ENCODE assay signal across 8 cellular contexts in genomic region chr1:167720965-167721616, GRCh38. TPM values are rescaled to one million over a fixed set of nuclear protein-coding genes. Genes with fewer than 3 reads are reported as not detected.
DNase-seq lines count a peak whose midpoint lies in the region; ATAC-seq and TF ChIP-seq lines count a peak whose summit lies in the region.

No MANE protein-coding gene starts in this region.

- H3K36me3 Mint-ChIP-seq in activated CD4-positive, alpha-beta T cell treated with anti-CD3 and anti-CD28 coated beads for 36 hours (ENCODE audit: low read depth), result peaks cover 9% of the 10 kb centered on the region
- H3K36me3 Mint-ChIP-seq in activated T-helper 17 cell treated with anti-CD3 and anti-CD28 coated beads, Interleukin-2, amount 50 U/mL, for 72 hours (ENCODE audit: low read depth), result no peaks in the 10 kb centered on the region

- CTCF ChIA-PET in activated CD4-positive, alpha-beta T cell treated with anti-CD3 and anti-CD28 coated beads for 36 hours (lab: Charles Lee), result interaction anchor here (0.6 to 1.0 kb wide), 2 partner anchors 14 to 84 kb away, joined by 3 read pairs; no protein-coding TSS in a partner anchor

- H4K20me1 ChIP-seq in MM.1S (ENCODE audit: insufficient read depth, low read length), result no peaks in the 10 kb centered on the region

- peaks cover 31% of the 10 kb centered on the region for H3K79me2 ChIP-seq in MM.1S (ENCODE audit: low read length)

- peak overlapping the region; percentile 86 for H2AFZ ChIP-seq in MM.1S (ENCODE audit: low read length)
- H2AFZ ChIP-seq in neuronal stem cell (ENCODE audit: low read length), result peak overlapping the region; percentile 97

- WGBS in neuronal stem cell (ENCODE audit: extremely low coverage in 2 of 2, insufficient read length in 2 of 2, insufficient replicate concordance in 1 of 2), 2 donors, result no CpG with 5 or more reads among the region's 13 CpGs

- H3K9me2 ChIP-seq in MM.1S (replicated peaks; ENCODE audit: insufficient read depth, low read length), result no peaks in the 10 kb centered on the region

- H3K27ac Mint-ChIP-seq in activated CD4-positive, alpha-beta T cell treated with anti-CD3 and anti-CD28 coated beads for 36 hours, result peak overlapping the region; percentile 56
- H3K27ac Mint-ChIP-seq in activated T-helper 17 cell treated with anti-CD3 and anti-CD28 coated beads, Interleukin-2, amount 50 U/mL, for 72 hours, result peak overlapping the region; percentile 77

- peak; percentile 68 for TF ChIP-seq CTCF in MM.1S (IDR thresholded peaks at IDR 0.05; ENCODE audit: low read length)

- H2BK5ac ChIP-seq in neuronal stem cell (ENCODE audit: low read length), result peak overlapping the region; percentile 72

- H3F3A ChIP-seq in MM.1S (ENCODE audit: insufficient read depth, low read length), result peaks cover 20% of the 10 kb centered on the region

- no peak overlapping the region for H3K14ac ChIP-seq in neuronal stem cell (ENCODE audit: low read length)

- H3K9ac ChIP-seq in MM.1S (ENCODE audit: low read length) (peak overlapping the region; percentile 49), neuronal stem cell (ENCODE audit: low read depth, low read length, poor library complexity) (peak overlapping the region; percentile 82)

- H3K9me3 Mint-ChIP-seq in activated CD4-positive, alpha-beta T cell treated with anti-CD3 and anti-CD28 coated beads for 36 hours (ENCODE audit: low read depth), result no peaks in the 10 kb centered on the region
- H3K9me3 Mint-ChIP-seq in activated T-helper 17 cell treated with anti-CD3 and anti-CD28 coated beads, Interleukin-2, amount 50 U/mL, for 72 hours, result no peaks in the 10 kb centered on the region

- intact Hi-C loops in activated CD4-positive, alpha-beta T cell treated with anti-CD3 and anti-CD28 coated beads for 36 hours (cut with DNase I, micrococcal nuclease), result loop anchor here in 1 of 2 experiments (1.0 kb wide), 1 partner anchor 82 kb away; no protein-coding TSS in a partner anchor

- no peak for ATAC-seq in activated CD4-positive, alpha-beta T cell treated with anti-CD3 and anti-CD28 coated beads for 36 hours
- no peak for ATAC-seq in activated T-helper 17 cell treated with anti-CD3 and anti-CD28 coated beads, Interleukin-2, amount 50 U/mL, for 72 hours (replicated peaks)
- no peak for ATAC-seq in GM21423 (IDR thresholded peaks at IDR 0.05; ENCODE audit: unreplicated experiment)

- H3K4me1 ChIP-seq in MM.1S (ENCODE audit: low read length) (peaks cover 29% of the 10 kb centered on the region), neuronal stem cell (ENCODE audit: control insufficient read depth in 2 of 2, insufficient read depth in 1 of 2, low read depth in 1 of 2, low read length in 2 of 2) (peaks cover 0 to 6% of the 10 kb centered on the region in 2 donors)

- H2BK12ac ChIP-seq in neuronal stem cell (ENCODE audit: low read length), result no peak overlapping the region

- H2AK5ac ChIP-seq in neuronal stem cell (ENCODE audit: low read depth, low read length), result no peak overlapping the region

- H4K8ac ChIP-seq in neuronal stem cell (ENCODE audit: low read depth, low read length), result no peak overlapping the region

- H3K36me3 ChIP-seq in MM.1S (replicated peaks; ENCODE audit: insufficient read depth, low read length) (no peaks in the 10 kb centered on the region), neuronal stem cell (replicated peaks in 1 of 2; ENCODE audit: control insufficient read depth in 2 of 2, insufficient read depth in 2 of 2, low read length in 2 of 2) (peaks cover 0 to 8% of the 10 kb centered on the region in 2 donors)

- peak overlapping the region; percentile 15 for H2BK15ac ChIP-seq in neuronal stem cell (ENCODE audit: low read length)

- no peaks in the 10 kb centered on the region for H3K27me3 Mint-ChIP-seq in activated CD4-positive, alpha-beta T cell treated with anti-CD3 and anti-CD28 coated beads for 36 hours
- no peaks in the 10 kb centered on the region for H3K27me3 Mint-ChIP-seq in activated T-helper 17 cell treated with anti-CD3 and anti-CD28 coated beads, Interleukin-2, amount 50 U/mL, for 72 hours

- H3K79me1 ChIP-seq in neuronal stem cell (ENCODE audit: low read depth, low read length), result peaks cover 3% of the 10 kb centered on the region

- POLR2A ChIA-PET in activated CD4-positive, alpha-beta T cell treated with anti-CD3 and anti-CD28 coated beads for 36 hours (lab: Charles Lee), result no interaction called here

- H3K23ac ChIP-seq in neuronal stem cell (ENCODE audit: low read depth, low read length, poor library complexity), result no peak overlapping the region

- peak overlapping the region; percentile 14; the same call in 1 of the 2 replicates for H3K27ac ChIP-seq in MM.1S (ENCODE audit: low read length)
- no peak overlapping the region for H3K27ac ChIP-seq in neuronal stem cell (replicated peaks; ENCODE audit: low read length)

- H3K4ac ChIP-seq in neuronal stem cell (ENCODE audit: low read length), result no peak overlapping the region

- peaks cover 51% of the 10 kb centered on the region for H3K4me1 Mint-ChIP-seq in activated CD4-positive, alpha-beta T cell treated with anti-CD3 and anti-CD28 coated beads for 36 hours
- peaks cover 19% of the 10 kb centered on the region for H3K4me1 Mint-ChIP-seq in activated T-helper 17 cell treated with anti-CD3 and anti-CD28 coated beads, Interleukin-2, amount 50 U/mL, for 72 hours

- no peak overlapping the region for H4K91ac ChIP-seq in neuronal stem cell (ENCODE audit: low read depth, low read length, poor library complexity)

- H3K18ac ChIP-seq in neuronal stem cell (ENCODE audit: low read length), result no peak overlapping the region

- H3K9me3 ChIP-seq in MM.1S (replicated peaks; ENCODE audit: insufficient read depth, low read length), result no peaks in the 10 kb centered on the region
- H3K9me3 ChIP-seq in neuronal stem cell (replicated peaks in 1 of 2; ENCODE audit: control insufficient read depth in 2 of 2, insufficient read depth in 1 of 2, low read depth in 1 of 2, low read length in 2 of 2), result no peaks in the 10 kb centered on the region

- DNase-seq in activated CD4-positive, alpha-beta T cell treated with anti-CD3 and anti-CD28 coated beads for 36 hours, result no peak
- DNase-seq in activated CD4-positive, alpha-beta T cell treated with anti-CD3 and anti-CD28 coated beads for 1 hour, result no peak
- peak; percentile 68 for DNase-seq in MM.1S
- peak; percentile 73 for DNase-seq in globus pallidus (ENCODE audit: low spot score)
- peak; percentile 12 for DNase-seq in neuronal stem cell (ENCODE audit: low spot score)
- DNase-seq in activated CD8-positive, alpha-beta memory T cell treated with anti-CD3 and anti-CD28 coated beads, Interleukin-2, amount 50 U/mL, for 48 hours, result no peak

- peak overlapping the region; percentile 83 for H3K4me3 Mint-ChIP-seq in activated CD4-positive, alpha-beta T cell treated with anti-CD3 and anti-CD28 coated beads for 36 hours
- H3K4me3 Mint-ChIP-seq in activated T-helper 17 cell treated with anti-CD3 and anti-CD28 coated beads, Interleukin-2, amount 50 U/mL, for 72 hours, result peak overlapping the region; percentile 88

- H3K4me2 ChIP-seq in MM.1S (ENCODE audit: low read depth, low read length), result peak overlapping the region; percentile 80
- peak overlapping the region; percentile 54 for H3K4me2 ChIP-seq in neuronal stem cell (ENCODE audit: insufficient read depth, low read length, poor library complexity, severe bottlenecking)

- no peaks in the 10 kb centered on the region for H3K27me3 ChIP-seq in MM.1S (replicated peaks; ENCODE audit: insufficient read depth, low read length)
- no peaks in the 10 kb centered on the region for H3K27me3 ChIP-seq in neuronal stem cell (ENCODE audit: control insufficient read depth in 3 of 3, insufficient read depth in 3 of 3, low read depth in 1 of 3, low read length in 3 of 3)

- H3K4me3 ChIP-seq in MM.1S (ENCODE audit: low read length) (peak overlapping the region; percentile 86), neuronal stem cell (ENCODE audit: low read length in 2 of 2) (peak overlapping the region; percentile 81 to 82)

- H2BK120ac ChIP-seq in neuronal stem cell (ENCODE audit: low read depth, low read length), result no peak overlapping the region

RNA-seq across cellular contexts. Expression of gene MPZL1, which starts 0.7 kb away (rescaled TPM):
- 10 to 100 TPM; 22.3 to 23.0 TPM for total RNA-seq in activated CD4-positive, alpha-beta T cell treated with anti-CD3 and anti-CD28 coated beads for 36 hours
- 10 to 100 TPM; 24.4 to 27.0 TPM for total RNA-seq in activated T-helper 17 cell treated with anti-CD3 and anti-CD28 coated beads, Interleukin-2, amount 50 U/mL, for 72 hours
- 78.4 TPM for polyA plus RNA-seq in neuronal stem cell (2013, experiment 1 of 2)
- polyA plus RNA-seq in neuronal stem cell (2013, experiment 2 of 2), result 81.9 TPM

Comparison
In these comparisons a context has a peak if more than half of its experiments do, and no peak if none do; other contexts are left out.
1. DNase-seq: peak in MM.1S (single experiment), globus pallidus (single experiment) and neuronal stem cell (single experiment); none in activated CD4-positive, alpha-beta T cell treated with anti-CD3 and anti-CD28 coated beads for 36 hours (single experiment), activated CD4-positive, alpha-beta T cell treated with anti-CD3 and anti-CD28 coated beads for 1 hour (single experiment) and activated CD8-positive, alpha-beta memory T cell treated with anti-CD3 and anti-CD28 coated beads, Interleukin-2, amount 50 U/mL, for 48 hours (single experiment).